In the genomic region with DNA sequence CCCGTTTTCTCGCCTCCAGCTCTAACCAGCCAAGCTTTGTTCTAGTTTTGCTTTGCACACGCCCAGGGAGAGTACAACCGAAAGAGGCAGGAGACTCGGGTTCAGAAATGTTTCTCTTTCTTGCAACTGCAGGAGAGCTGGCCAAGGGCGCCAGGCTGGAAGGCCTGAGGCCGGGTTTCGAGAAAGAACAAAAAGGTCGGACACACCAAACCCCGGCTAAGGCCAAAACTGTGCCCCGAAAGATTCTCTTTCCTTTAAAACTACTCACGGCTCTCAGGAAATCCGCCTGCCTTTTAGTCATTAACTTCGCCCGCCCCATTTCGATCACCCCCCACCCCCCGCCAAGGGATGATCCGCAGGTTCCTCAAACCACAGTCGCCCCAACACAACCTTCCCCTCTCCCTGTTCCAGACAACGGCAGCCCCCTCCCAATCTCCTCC, we compare ENCODE assay signal across 1 cellular context.
A peak's percentile ranks its signal among the peaks of the same experiment; 100 is the strongest.
TF ChIP-seq lines count a peak whose summit lies in the region.

No MANE protein-coding gene starts in this region.

TF ChIP-seq in GM12878, 131 proteins besides CTCF, POLR2A, EP300 and RAD21:
- TF ChIP-seq BMI1 (IDR thresholded peaks at IDR 0.05; ENCODE audit: borderline replicate concordance): no peak
- 0 out of 2 replicates have a peak, but pooled peaks have one; percentile 9 for TF ChIP-seq EED (IDR thresholded peaks at IDR 0.05; ENCODE audit: low read depth)
- TF ChIP-seq MXI1 (IDR thresholded peaks at IDR 0.05; ENCODE audit: low read depth, low read length): 0 out of 2 replicates have a peak, but pooled peaks have one; percentile 1
- no peak for TF ChIP-seq TCF12 (IDR thresholded peaks at IDR 0.05; ENCODE audit: low read depth, low read length)
- TF ChIP-seq SMAD5 (IDR thresholded peaks at IDR 0.05; ENCODE audit: low read depth): no peak
- TF ChIP-seq, protein P1, sequence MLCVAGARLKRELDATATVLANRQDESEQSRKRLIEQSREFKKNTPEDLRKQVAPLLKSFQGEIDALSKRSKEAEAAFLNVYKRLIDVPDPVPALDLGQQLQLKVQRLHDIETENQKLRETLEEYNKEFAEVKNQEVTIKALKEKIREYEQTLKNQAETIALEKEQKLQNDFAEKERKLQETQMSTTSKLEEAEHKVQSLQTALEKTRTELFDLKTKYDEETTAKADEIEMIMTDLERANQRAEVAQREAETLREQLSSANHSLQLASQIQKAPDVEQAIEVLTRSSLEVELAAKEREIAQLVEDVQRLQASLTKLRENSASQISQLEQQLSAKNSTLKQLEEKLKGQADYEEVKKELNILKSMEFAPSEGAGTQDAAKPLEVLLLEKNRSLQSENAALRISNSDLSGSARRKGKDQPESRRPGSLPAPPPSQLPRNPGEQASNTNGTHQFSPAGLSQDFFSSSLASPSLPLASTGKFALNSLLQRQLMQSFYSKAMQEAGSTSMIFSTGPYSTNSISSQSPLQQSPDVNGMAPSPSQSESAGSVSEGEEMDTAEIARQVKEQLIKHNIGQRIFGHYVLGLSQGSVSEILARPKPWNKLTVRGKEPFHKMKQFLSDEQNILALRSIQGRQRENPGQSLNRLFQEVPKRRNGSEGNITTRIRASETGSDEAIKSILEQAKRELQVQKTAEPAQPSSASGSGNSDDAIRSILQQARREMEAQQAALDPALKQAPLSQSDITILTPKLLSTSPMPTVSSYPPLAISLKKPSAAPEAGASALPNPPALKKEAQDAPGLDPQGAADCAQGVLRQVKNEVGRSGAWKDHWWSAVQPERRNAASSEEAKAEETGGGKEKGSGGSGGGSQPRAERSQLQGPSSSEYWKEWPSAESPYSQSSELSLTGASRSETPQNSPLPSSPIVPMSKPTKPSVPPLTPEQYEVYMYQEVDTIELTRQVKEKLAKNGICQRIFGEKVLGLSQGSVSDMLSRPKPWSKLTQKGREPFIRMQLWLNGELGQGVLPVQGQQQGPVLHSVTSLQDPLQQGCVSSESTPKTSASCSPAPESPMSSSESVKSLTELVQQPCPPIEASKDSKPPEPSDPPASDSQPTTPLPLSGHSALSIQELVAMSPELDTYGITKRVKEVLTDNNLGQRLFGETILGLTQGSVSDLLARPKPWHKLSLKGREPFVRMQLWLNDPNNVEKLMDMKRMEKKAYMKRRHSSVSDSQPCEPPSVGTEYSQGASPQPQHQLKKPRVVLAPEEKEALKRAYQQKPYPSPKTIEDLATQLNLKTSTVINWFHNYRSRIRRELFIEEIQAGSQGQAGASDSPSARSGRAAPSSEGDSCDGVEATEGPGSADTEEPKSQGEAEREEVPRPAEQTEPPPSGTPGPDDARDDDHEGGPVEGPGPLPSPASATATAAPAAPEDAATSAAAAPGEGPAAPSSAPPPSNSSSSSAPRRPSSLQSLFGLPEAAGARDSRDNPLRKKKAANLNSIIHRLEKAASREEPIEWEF (IDR thresholded peaks at IDR 0.05; ENCODE audit: insufficient replicate concordance, low read depth, low read length): no peak
